ENCODE assay signal across 1 cellular context in genomic region chr16:19660432-19660831, GRCh38.
TF ChIP-seq lines count a peak whose summit lies in the region.

No MANE protein-coding gene starts in this region.

TF ChIP-seq in IMR-90, 13 proteins besides CTCF, POLR2A, EP300 and RAD21:
- TF ChIP-seq CHD1 (IDR thresholded peaks at IDR 0.05; ENCODE audit: low read depth, low read length) (no peak), NFE2L2 (IDR thresholded peaks at IDR 0.05; ENCODE audit: low read depth, low read length) (no peak), USF2 (IDR thresholded peaks at IDR 0.05; ENCODE audit: low read depth, low read length) (no peak), CEBPB (IDR thresholded peaks at IDR 0.05; ENCODE audit: low read depth, low read length) (no peak), MAZ (IDR thresholded peaks at IDR 0.05; ENCODE audit: borderline replicate concordance, low read depth, low read length) (no peak), MAFK (IDR thresholded peaks at IDR 0.05; ENCODE audit: low read depth, low read length) (no peak), RCOR1 (IDR thresholded peaks at IDR 0.05; ENCODE audit: insufficient replicate concordance, low read length) (no peak), SMC3 (IDR thresholded peaks at IDR 0.05; ENCODE audit: low read depth, low read length) (no peak), BHLHE40 (IDR thresholded peaks at IDR 0.05; ENCODE audit: low read depth, low read length) (no peak), MXI1 (IDR thresholded peaks at IDR 0.05; ENCODE audit: borderline replicate concordance, low read depth, low read length) (no peak), RFX5 (IDR thresholded peaks at IDR 0.05; ENCODE audit: low read depth, low read length) (no peak), FOS (IDR thresholded peaks at IDR 0.05; ENCODE audit: low read depth, low read length) (no peak)
- TF ChIP-seq, protein P1, sequence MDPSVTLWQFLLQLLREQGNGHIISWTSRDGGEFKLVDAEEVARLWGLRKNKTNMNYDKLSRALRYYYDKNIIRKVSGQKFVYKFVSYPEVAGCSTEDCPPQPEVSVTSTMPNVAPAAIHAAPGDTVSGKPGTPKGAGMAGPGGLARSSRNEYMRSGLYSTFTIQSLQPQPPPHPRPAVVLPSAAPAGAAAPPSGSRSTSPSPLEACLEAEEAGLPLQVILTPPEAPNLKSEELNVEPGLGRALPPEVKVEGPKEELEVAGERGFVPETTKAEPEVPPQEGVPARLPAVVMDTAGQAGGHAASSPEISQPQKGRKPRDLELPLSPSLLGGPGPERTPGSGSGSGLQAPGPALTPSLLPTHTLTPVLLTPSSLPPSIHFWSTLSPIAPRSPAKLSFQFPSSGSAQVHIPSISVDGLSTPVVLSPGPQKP (IDR thresholded peaks at IDR 0.05; ENCODE audit: borderline replicate concordance, low read depth, low read length) = no peak
